Comparison of ENCODE assay signal across 12 cellular contexts in the genomic region with DNA sequence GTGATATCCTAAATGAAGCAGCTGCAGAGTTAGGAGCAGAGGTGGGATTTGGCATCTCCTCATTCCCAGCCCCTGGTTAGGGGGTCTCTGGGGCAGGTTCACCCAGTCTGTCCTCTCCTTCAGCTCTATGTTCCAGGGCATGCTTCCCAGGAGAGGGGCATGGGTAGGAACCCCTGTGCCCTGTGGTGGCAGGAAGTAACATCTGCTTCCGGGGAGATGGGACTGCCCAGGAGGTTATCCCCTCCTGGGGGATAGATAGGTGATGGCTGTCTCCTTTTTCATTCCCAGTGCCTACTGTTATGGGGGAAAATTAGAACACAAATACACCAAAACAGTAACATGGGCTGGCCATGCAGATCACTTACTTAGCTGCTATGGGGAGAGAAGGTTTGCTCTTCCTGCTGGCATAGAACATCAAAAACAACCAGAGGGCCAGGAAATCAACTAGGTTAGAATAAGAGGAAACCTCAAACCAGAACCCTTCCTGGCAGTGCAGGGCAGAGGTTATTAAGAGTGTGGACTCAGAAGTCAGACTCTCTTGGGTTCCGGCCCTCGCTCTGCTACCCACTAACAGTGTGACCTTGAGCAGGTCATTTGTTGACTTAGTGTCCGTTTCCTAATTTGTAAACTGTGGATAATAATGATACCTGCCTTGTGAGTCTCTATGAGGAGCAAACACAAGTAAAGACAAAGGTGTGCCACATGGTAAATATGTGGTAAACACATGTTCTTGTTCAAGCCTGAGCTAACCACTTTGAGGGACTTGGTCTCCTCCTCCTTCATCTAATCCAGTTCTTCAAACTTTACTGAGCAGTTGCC.
DNase-seq lines count a peak whose midpoint lies in the region; ATAC-seq and TF ChIP-seq lines count a peak whose summit lies in the region.
"Had no signal": no experiment of that assay in that cellular context is flagged by ENCODE, and none has a peak within 500 bp of the region (broad histone marks: within the 10 kb centered on the region; RNA-seq: fewer than 3 reads in every experiment).

No MANE protein-coding gene starts in this region.

- no peak overlapping the region for H3K4me3 Mint-ChIP-seq in activated naive CD4-positive, alpha-beta T cell treated with anti-CD3 and anti-CD28 coated beads for 36 hours
- H3K4me3 Mint-ChIP-seq in effector memory CD8-positive, alpha-beta T cell = peak overlapping the region; percentile 73 to 77

- peak overlapping the region; percentile 51 for H3K27ac Mint-ChIP-seq in activated naive CD4-positive, alpha-beta T cell treated with anti-CD3 and anti-CD28 coated beads for 36 hours
- H3K27ac Mint-ChIP-seq in effector memory CD8-positive, alpha-beta T cell = peak overlapping the region; percentile 33 to 95

- H3K4me1 Mint-ChIP-seq in activated naive CD4-positive, alpha-beta T cell treated with anti-CD3 and anti-CD28 coated beads for 36 hours (ENCODE audit: low read depth) = peaks cover 58% of the 10 kb centered on the region
- peaks cover 60 to 69% of the 10 kb centered on the region in 2 donors for H3K4me1 Mint-ChIP-seq in effector memory CD8-positive, alpha-beta T cell (ENCODE audit: low read depth in 2 of 2)

- no peaks in the 10 kb centered on the region for H3K36me3 Mint-ChIP-seq in activated naive CD4-positive, alpha-beta T cell treated with anti-CD3 and anti-CD28 coated beads for 36 hours (ENCODE audit: low read depth)
- H3K36me3 Mint-ChIP-seq in effector memory CD8-positive, alpha-beta T cell (ENCODE audit: insufficient read depth) = peaks cover 5% of the 10 kb centered on the region

- CTCF ChIA-PET in activated naive CD4-positive, alpha-beta T cell treated with anti-CD3 and anti-CD28 coated beads for 36 hours (lab: Charles Lee) = interaction anchor here (0.7 to 1.6 kb wide), 3 partner anchors 24 to 160 kb away, joined by 3 read pairs; no protein-coding TSS in a partner anchor
- CTCF ChIA-PET in RWPE1 (lab: Yijun Ruan, JAX) = interaction anchor here (0.5 kb wide), 2 partner anchors 173 to 789 kb away, joined by 3 read pairs; no protein-coding TSS in a partner anchor

- H3K9me3 Mint-ChIP-seq in activated naive CD4-positive, alpha-beta T cell treated with anti-CD3 and anti-CD28 coated beads for 36 hours = peaks cover 3% of the 10 kb centered on the region
- no peaks in the 10 kb centered on the region for H3K9me3 Mint-ChIP-seq in effector memory CD8-positive, alpha-beta T cell

- POLR2A ChIA-PET in RWPE1 (lab: Yijun Ruan, JAX; ENCODE audit: low non-redundant PET) = no interaction called here

- peaks cover 0 to 10% (median 3%) of the 10 kb centered on the region in 4 donors for H3K4me1 ChIP-seq in Peyer's patch
- H3K4me1 ChIP-seq in upper lobe of right lung = peaks cover 14% of the 10 kb centered on the region

- H3K27ac ChIP-seq in Peyer's patch (peak overlapping the region in 3 of 4 donors; percentile 23 to 68 (median 61)), upper lobe of right lung (peak overlapping the region; percentile 30), RWPE1 (no peak overlapping the region)
- H3K27ac ChIP-seq: cardiac muscle cell had no signal

- intact Hi-C loops in activated naive CD4-positive, alpha-beta T cell treated with anti-CD3 and anti-CD28 coated beads for 36 hours (cut with micrococcal nuclease) = loop anchor here (1.0 to 5.0 kb wide), 3 partner anchors 27 to 66 kb away; no protein-coding TSS in a partner anchor
- intact Hi-C loops in upper lobe of right lung (cut with DNase I) = no loop called here

- no peaks in the 10 kb centered on the region for H3K27me3 Mint-ChIP-seq in activated naive CD4-positive, alpha-beta T cell treated with anti-CD3 and anti-CD28 coated beads for 36 hours (ENCODE audit: low read depth)
- no peaks in the 10 kb centered on the region for H3K27me3 Mint-ChIP-seq in effector memory CD8-positive, alpha-beta T cell

- H3K4me3 ChIP-seq in Peyer's patch (no peak overlapping the region), upper lobe of right lung (no peak overlapping the region)
- H3K4me3 ChIP-seq: cardiac muscle cell had no signal

- TF ChIP-seq CTCF in Peyer's patch (IDR thresholded peaks at IDR 0.05) (no peak), upper lobe of right lung (IDR thresholded peaks at IDR 0.05) (no peak), RWPE1 (conservative IDR thresholded peaks at IDR 0.05; ENCODE audit: low read depth) (no peak)

- no peaks in the 10 kb centered on the region for H3K36me3 ChIP-seq in Peyer's patch
- H3K36me3 ChIP-seq in upper lobe of right lung = no peaks in the 10 kb centered on the region
- H3K36me3 ChIP-seq: cardiac muscle cell had no signal

- H3K27me3 ChIP-seq in Peyer's patch (no peaks in the 10 kb centered on the region), upper lobe of right lung (no peaks in the 10 kb centered on the region)
- H3K27me3 ChIP-seq: cardiac muscle cell had no signal

- ATAC-seq in effector memory CD8-positive, alpha-beta T cell (replicated peaks) = peak; percentile 93
- peak; percentile 32 for ATAC-seq in upper lobe of right lung
- ATAC-seq in HG03108 (IDR thresholded peaks at IDR 0.05; ENCODE audit: unreplicated experiment) = no peak

- H3K9me3 ChIP-seq in Peyer's patch (no peaks in the 10 kb centered on the region), upper lobe of right lung (no peaks in the 10 kb centered on the region)

- peak; percentile 48 for DNase-seq in activated naive CD4-positive, alpha-beta T cell treated with anti-CD3 and anti-CD28 coated beads for 36 hours
- no peak for DNase-seq in activated naive CD4-positive, alpha-beta T cell (lab: John Stamatoyannopoulos, UW)
- DNase-seq in Peyer's patch (peak in 2 of 3 donors; percentile 71 to 79), upper lobe of right lung (no peak), RWPE1 (ENCODE audit: low spot score) (no peak), NCI-H2227 treated with DMSO at 0.1 percent for 48 hours (lab: John Stamatoyannopoulos, UW) (no peak)
- DNase-seq in effector memory CD8-positive, alpha-beta T cell = peak; percentile 44 to 53 (median 50)
- DNase-seq: AML-193, kidney glomerular epithelial cell, SIG-M5 had no signal

- no peak for TF ChIP-seq POLR2A in Peyer's patch (IDR thresholded peaks at IDR 0.05)

Comparison
In these comparisons a context has a peak if more than half of its experiments do, and no peak if none do; other contexts are left out.
1. DNase-seq: peak in activated naive CD4-positive, alpha-beta T cell treated with anti-CD3 and anti-CD28 coated beads for 36 hours (single experiment), Peyer's patch (2 of 3) and effector memory CD8-positive, alpha-beta T cell (3 of 3); none in activated naive CD4-positive, alpha-beta T cell (0 of 4), upper lobe of right lung (single experiment), RWPE1 (single experiment) and NCI-H2227 treated with DMSO at 0.1 percent for 48 hours (single experiment).